In genomic region chr3:22371592-22372291, GRCh38 we compare ENCODE assay signal across 9 cellular contexts.
A peak's percentile ranks its signal among the peaks of the same experiment; 100 is the strongest.
DNase-seq lines count a peak whose midpoint lies in the region; FAIRE-seq and TF ChIP-seq lines count a peak whose summit lies in the region.
"Had no signal": no experiment of that assay in that cellular context is flagged by ENCODE, and none has a peak within 500 bp of the region (broad histone marks: within the 10 kb centered on the region; RNA-seq: fewer than 3 reads in every experiment).

No MANE protein-coding gene starts in this region.

- H4K20me1 ChIP-seq in Karpas-422 (ENCODE audit: insufficient read depth, low read depth, low read length) = no peaks in the 10 kb centered on the region

- no peak overlapping the region for H3K4me2 ChIP-seq in Karpas-422 (ENCODE audit: low read depth, low read length, poor library complexity, severe bottlenecking)

- H3K9me3 ChIP-seq in HEK293 (ENCODE audit: control insufficient read depth, insufficient read depth, low read depth, low read length) = no peaks in the 10 kb centered on the region
- H3K9me3 ChIP-seq in kidney (ENCODE audit: control insufficient read depth in 1 of 2, low read length in 2 of 2) = no peaks in the 10 kb centered on the region
- no peaks in the 10 kb centered on the region for H3K9me3 ChIP-seq in stomach
- peaks cover 14% of the 10 kb centered on the region for H3K9me3 ChIP-seq in Karpas-422 (ENCODE audit: low read length)

- no peak overlapping the region for H3K27ac ChIP-seq in HEK293 (ENCODE audit: extremely low read depth, low read depth, low read length)
- no peak overlapping the region for H3K27ac ChIP-seq in coronary artery
- H3K27ac ChIP-seq in kidney (ENCODE audit: low read depth in 2 of 2, low read length in 2 of 2) = no peak overlapping the region
- no peak overlapping the region for H3K27ac ChIP-seq in stomach
- H3K27ac ChIP-seq in Karpas-422 (ENCODE audit: low read length) = no peak overlapping the region

- no peaks in the 10 kb centered on the region for H3K79me2 ChIP-seq in Karpas-422 (ENCODE audit: low read length)

- no peak overlapping the region for H3K9ac ChIP-seq in kidney (ENCODE audit: low read length in 2 of 2)
- H3K9ac ChIP-seq in Karpas-422 (ENCODE audit: low read length) = no peak overlapping the region

- H3K27me3 ChIP-seq in stomach (peaks cover 0 to 42% (median 15%) of the 10 kb centered on the region in 3 donors), Karpas-422 (ENCODE audit: low read length) (no peaks in the 10 kb centered on the region)

- H3K4me3 ChIP-seq in HEK293 (ENCODE audit: low read depth, low read length) = peak overlapping the region; percentile 27
- H3K4me3 ChIP-seq in coronary artery = peak overlapping the region; percentile 71
- H3K4me3 ChIP-seq in kidney (ENCODE audit: low read length in 2 of 2) = no peak overlapping the region
- H3K4me3 ChIP-seq in stomach = peak overlapping the region; percentile 33 to 40 (median 38)
- H3K4me3 ChIP-seq in Karpas-422 (ENCODE audit: low read length) = no peak overlapping the region

- no peak overlapping the region for H2AFZ ChIP-seq in Karpas-422 (ENCODE audit: low read length)

- DNase-seq in coronary artery (ENCODE audit: low spot score) = no peak
- DNase-seq in kidney = peak; percentile 38
- DNase-seq in stomach = no peak
- no peak for DNase-seq in mucosa of gallbladder (ENCODE audit: low spot score)
- no peak for DNase-seq in Karpas-422
- no peak for DNase-seq in GM19238 (ENCODE audit: insufficient read length, low spot score)
- DNase-seq: DND-41 had no signal

- no peak for TF ChIP-seq EP300 in stomach (IDR thresholded peaks at IDR 0.05)

- CTCF ChIA-PET in HEK293 (lab: Yijun Ruan, JAX) = interaction anchor here (0.6 kb wide), 1 partner anchor 1893 kb away, joined by 3 read pairs; no protein-coding TSS in a partner anchor

- intact Hi-C loops in kidney (cut with DNase I) = no loop called here
- intact Hi-C loops in stomach (cut with DNase I; ENCODE audit: low total_unique reads) = no loop called here

- FAIRE-seq in kidney (lab: Jason Lieb, UNC) = no peak
- FAIRE-seq: H54 had no signal

- TF ChIP-seq CTCF in HEK293 (tag by site-specific recombination; IDR thresholded peaks at IDR 0.05) (no peak), coronary artery (IDR thresholded peaks at IDR 0.05) (no peak), kidney (IDR thresholded peaks at IDR 0.05; ENCODE audit: borderline replicate concordance, extremely low read depth, insufficient read depth) (no peak), stomach (IDR thresholded peaks at IDR 0.05) (no peak)

- 9 to 18% (median 13%) methylated on average over 20 to 23 of the region's 23 CpGs for WGBS in stomach, 5 donors

- H3K4me1 ChIP-seq in HEK293 (ENCODE audit: control insufficient read depth, insufficient read depth, low read length) (no peaks in the 10 kb centered on the region), kidney (ENCODE audit: control insufficient read depth in 1 of 2, insufficient read depth in 1 of 2, low read depth in 1 of 2, low read length in 2 of 2) (no peaks in the 10 kb centered on the region), stomach (peaks cover 0 to 12% (median 9%) of the 10 kb centered on the region in 4 donors), Karpas-422 (ENCODE audit: low read length) (no peaks in the 10 kb centered on the region)

- POLR2A ChIA-PET in HEK293 (lab: Yijun Ruan, JAX) = no interaction called here

- H3K36me3 ChIP-seq in HEK293 (ENCODE audit: control insufficient read depth in 2 of 2, insufficient read depth in 1 of 2, low read length in 2 of 2) = no peaks in the 10 kb centered on the region
- H3K36me3 ChIP-seq in kidney (ENCODE audit: control insufficient read depth in 1 of 2, insufficient read depth in 2 of 2, low read length in 2 of 2) = no peaks in the 10 kb centered on the region
- no peaks in the 10 kb centered on the region for H3K36me3 ChIP-seq in stomach
- H3K36me3 ChIP-seq in Karpas-422 (ENCODE audit: insufficient read depth, low read length) = no peaks in the 10 kb centered on the region

- TF ChIP-seq POLR2A in stomach (IDR thresholded peaks at IDR 0.05) = no peak

- H3K9me2 ChIP-seq in Karpas-422 (replicated peaks; ENCODE audit: insufficient read depth, low read length) = no peaks in the 10 kb centered on the region

TF ChIP-seq in HEK293, 187 proteins besides CTCF, POLR2A, EP300 and RAD21:
- no peak for TF ChIP-seq ZNF169 (tag by site-specific recombination; IDR thresholded peaks at IDR 0.05)
- no peak for TF ChIP-seq ZNF792 (tag by site-specific recombination; IDR thresholded peaks at IDR 0.05)
- no peak for TF ChIP-seq KLF9 (tag by site-specific recombination; IDR thresholded peaks at IDR 0.05; ENCODE audit: low read depth)
- no peak for TF ChIP-seq ZNF239 (tag by site-specific recombination; IDR thresholded peaks at IDR 0.05)
- TF ChIP-seq SCRT2 (tag by site-specific recombination; IDR thresholded peaks at IDR 0.05) = no peak
- TF ChIP-seq ZNF157 (tag by site-specific recombination; IDR thresholded peaks at IDR 0.05) = no peak
- no peak for TF ChIP-seq OSR2 (tag by site-specific recombination; IDR thresholded peaks at IDR 0.05)
- TF ChIP-seq, protein P1, sequence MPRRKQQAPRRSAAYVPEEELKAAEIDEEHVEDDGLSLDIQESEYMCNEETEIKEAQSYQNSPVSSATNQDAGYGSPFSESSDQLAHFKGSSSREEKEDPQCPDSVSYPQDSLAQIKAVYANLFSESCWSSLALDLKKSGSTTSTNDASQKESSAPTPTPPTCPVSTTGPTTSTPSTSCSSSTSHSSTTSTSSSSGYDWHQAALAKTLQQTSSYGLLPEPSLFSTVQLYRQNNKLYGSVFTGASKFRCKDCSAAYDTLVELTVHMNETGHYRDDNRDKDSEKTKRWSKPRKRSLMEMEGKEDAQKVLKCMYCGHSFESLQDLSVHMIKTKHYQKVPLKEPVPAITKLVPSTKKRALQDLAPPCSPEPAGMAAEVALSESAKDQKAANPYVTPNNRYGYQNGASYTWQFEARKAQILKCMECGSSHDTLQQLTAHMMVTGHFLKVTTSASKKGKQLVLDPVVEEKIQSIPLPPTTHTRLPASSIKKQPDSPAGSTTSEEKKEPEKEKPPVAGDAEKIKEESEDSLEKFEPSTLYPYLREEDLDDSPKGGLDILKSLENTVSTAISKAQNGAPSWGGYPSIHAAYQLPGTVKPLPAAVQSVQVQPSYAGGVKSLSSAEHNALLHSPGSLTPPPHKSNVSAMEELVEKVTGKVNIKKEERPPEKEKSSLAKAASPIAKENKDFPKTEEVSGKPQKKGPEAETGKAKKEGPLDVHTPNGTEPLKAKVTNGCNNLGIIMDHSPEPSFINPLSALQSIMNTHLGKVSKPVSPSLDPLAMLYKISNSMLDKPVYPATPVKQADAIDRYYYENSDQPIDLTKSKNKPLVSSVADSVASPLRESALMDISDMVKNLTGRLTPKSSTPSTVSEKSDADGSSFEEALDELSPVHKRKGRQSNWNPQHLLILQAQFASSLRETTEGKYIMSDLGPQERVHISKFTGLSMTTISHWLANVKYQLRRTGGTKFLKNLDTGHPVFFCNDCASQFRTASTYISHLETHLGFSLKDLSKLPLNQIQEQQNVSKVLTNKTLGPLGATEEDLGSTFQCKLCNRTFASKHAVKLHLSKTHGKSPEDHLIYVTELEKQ (tag by site-specific recombination; IDR thresholded peaks at IDR 0.05; ENCODE audit: borderline replicate concordance) = no peak
- TF ChIP-seq SALL2 (tag by site-specific recombination; IDR thresholded peaks at IDR 0.05; ENCODE audit: borderline replicate concordance) = no peak
- TF ChIP-seq ZBTB7A (tag by site-specific recombination; IDR thresholded peaks at IDR 0.05; ENCODE audit: low read depth) = no peak
- no peak for TF ChIP-seq PBX3 (CRISPR knock-in tag; IDR thresholded peaks at IDR 0.05)

Comparison
In these comparisons a context has a peak if more than half of its experiments do, and no peak if none do; other contexts are left out.
1. H3K4me3 ChIP-seq: peak in HEK293 (single experiment), coronary artery (single experiment) and stomach (4 of 4); none in kidney (0 of 2) and Karpas-422 (single experiment).